In the genomic region with DNA sequence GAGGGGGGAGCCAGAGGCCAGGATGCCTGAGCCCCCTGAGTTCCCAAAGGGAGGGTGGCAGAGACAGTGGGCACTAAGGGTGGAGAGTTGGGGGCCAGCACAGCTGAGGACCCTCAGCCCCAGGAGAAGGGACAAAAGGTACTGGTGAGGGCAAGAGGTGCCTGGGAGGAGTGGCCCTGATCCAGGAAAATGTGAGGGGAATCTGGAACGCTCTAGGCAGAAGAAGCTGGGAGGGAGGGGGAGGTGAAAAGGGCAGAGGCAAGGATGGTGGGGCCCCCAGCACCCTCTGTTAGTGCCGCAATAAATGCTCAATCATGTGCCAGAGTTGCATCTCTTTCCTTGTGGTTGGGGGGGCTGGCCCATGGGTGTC, we compare ENCODE assay signal across 17 cellular contexts. TPM values are rescaled to one million over a fixed set of nuclear protein-coding genes. Genes with fewer than 3 reads are reported as not detected.
DNase-seq lines count a peak whose midpoint lies in the region; ATAC-seq and TF ChIP-seq lines count a peak whose summit lies in the region.
"Had no signal": no experiment of that assay in that cellular context is flagged by ENCODE, and none has a peak within 500 bp of the region (broad histone marks: within the 10 kb centered on the region; RNA-seq: fewer than 3 reads in every experiment).

No MANE protein-coding gene starts in this region.

- intact Hi-C loops in activated T-helper 1 cell treated with anti-CD3 and anti-CD28 coated beads, Interleukin-12 subunit alpha, Interleukin-12 subunit beta, Interleukin-2, Interleukin-4 antibody, amounts not matched to agents 30 ng/mL and 10 ng/mL and 1 ng/mL, durations not matched to agents 14 hours and 24 hours and 36 hours (cut with micrococcal nuclease), result no loop called here
- intact Hi-C loops in CD14-positive monocyte (cut with micrococcal nuclease), result loop anchor here in 1 of 2 donors (5.0 kb wide), 1 partner anchor 44 kb away; no protein-coding TSS in a partner anchor

- peak overlapping the region; percentile 74 for H3K27ac ChIP-seq in parathyroid adenoma
- H3K27ac ChIP-seq: 22Rv1, HL-60, spleen had no signal

- H3K27me3 ChIP-seq in NT2/D1 (ENCODE audit: insufficient read depth, insufficient read length), result peaks cover 35% of the 10 kb centered on the region
- H3K27me3 ChIP-seq in parathyroid adenoma (ENCODE audit: control insufficient read depth, insufficient read depth, low read length), result no peaks in the 10 kb centered on the region

- DNase-seq in DMS 273 (lab: John Stamatoyannopoulos, UW; ENCODE audit: unreplicated experiment) (peak; percentile 43), DMS 273 treated with DMSO at 0.1 percent for 48 hours (lab: John Stamatoyannopoulos, UW) (no peak), NT2/D1 (ENCODE audit: low read depth, low spot score) (no peak), globus pallidus (ENCODE audit: low spot score) (peak; percentile 43), CD14-positive monocyte (ENCODE audit: low spot score) (no peak)
- no peak for DNase-seq in activated T-helper 1 cell treated with anti-CD3 and anti-CD28 coated beads, Interleukin-12 subunit alpha, Interleukin-12 subunit beta, Interleukin-2, Interleukin-4 antibody, amounts not matched to agents 30 ng/mL and 10 ng/mL and 1 ng/mL, durations not matched to agents 14 hours and 24 hours and 36 hours (ENCODE audit: low spot score)
- DNase-seq: activated gamma-delta T cell treated with Interleukin-2 at 50 U/mL for 16 hours; CD4-positive, alpha-beta memory T cell; mesendoderm; NCI-H1436 treated with DMSO at 0.1 percent for 48 hours had no signal

- H3K4me3 ChIP-seq in NT2/D1 (ENCODE audit: insufficient read length, low read depth) (no peak overlapping the region), parathyroid adenoma (ENCODE audit: low read depth, low read length) (no peak overlapping the region)
- H3K4me3 ChIP-seq: GM12878, spleen had no signal

- H3K36me3 ChIP-seq in NT2/D1 (ENCODE audit: insufficient read depth, insufficient read length, low read length), result peaks cover 17% of the 10 kb centered on the region
- H3K36me3 ChIP-seq in parathyroid adenoma (ENCODE audit: control insufficient read depth, insufficient read depth, low read length), result no peaks in the 10 kb centered on the region

- H3K79me2 ChIP-seq in parathyroid adenoma, result no peaks in the 10 kb centered on the region

- H3K9me3 ChIP-seq in NT2/D1 (ENCODE audit: insufficient read depth, low read length), result no peaks in the 10 kb centered on the region
- H3K9me3 ChIP-seq in parathyroid adenoma (ENCODE audit: control insufficient read depth, low read length), result no peaks in the 10 kb centered on the region
- H3K9me3 ChIP-seq: spleen had no signal

- no peak overlapping the region for H3K27ac Mint-ChIP-seq in activated T-helper 1 cell treated with anti-CD3 and anti-CD28 coated beads, Interleukin-12 subunit alpha, Interleukin-12 subunit beta, Interleukin-2, Interleukin-4 antibody, amounts not matched to agents 30 ng/mL and 10 ng/mL and 1 ng/mL, durations not matched to agents 14 hours and 24 hours and 36 hours
- peak overlapping the region in 1 of 7 donors; percentile 71 for H3K27ac Mint-ChIP-seq in CD14-positive monocyte

- H3K9ac ChIP-seq in NT2/D1 (ENCODE audit: insufficient read length, low read depth), result peak overlapping the region; percentile 52
- H3K9ac ChIP-seq in parathyroid adenoma, result no peak overlapping the region

- no peak overlapping the region for H2AFZ ChIP-seq in parathyroid adenoma

- peaks cover 39% of the 10 kb centered on the region for H3K4me1 ChIP-seq in NT2/D1 (ENCODE audit: insufficient read depth, insufficient read length)
- peaks cover 58% of the 10 kb centered on the region for H3K4me1 ChIP-seq in parathyroid adenoma

- TF ChIP-seq CTCF in parathyroid adenoma (IDR thresholded peaks at IDR 0.05) (no peak), CD14-positive monocyte (IDR thresholded peaks at IDR 0.05) (no peak)

- H3K4me3 Mint-ChIP-seq in activated T-helper 1 cell treated with anti-CD3 and anti-CD28 coated beads, Interleukin-12 subunit alpha, Interleukin-12 subunit beta, Interleukin-2, Interleukin-4 antibody, amounts not matched to agents 30 ng/mL and 10 ng/mL and 1 ng/mL, durations not matched to agents 14 hours and 24 hours and 36 hours, result no peak overlapping the region
- H3K4me3 Mint-ChIP-seq in CD14-positive monocyte, result peak overlapping the region in 1 of 2 donors; percentile 27

- peaks cover 8% of the 10 kb centered on the region for H3K36me3 Mint-ChIP-seq in activated T-helper 1 cell treated with anti-CD3 and anti-CD28 coated beads, Interleukin-12 subunit alpha, Interleukin-12 subunit beta, Interleukin-2, Interleukin-4 antibody, amounts not matched to agents 30 ng/mL and 10 ng/mL and 1 ng/mL, durations not matched to agents 14 hours and 24 hours and 36 hours (ENCODE audit: low read depth)
- peaks cover 19% of the 10 kb centered on the region in 2 donors for H3K36me3 Mint-ChIP-seq in CD14-positive monocyte

- ATAC-seq in HG03442 (IDR thresholded peaks at IDR 0.05; ENCODE audit: unreplicated experiment), result no peak
- ATAC-seq: stimulated activated naive CD8-positive, alpha-beta T cell treated with anti-CD3 and anti-CD28 coated beads, Interleukin-15, amount 100 ng/mL, for 72 hours had no signal

- H3K4me2 ChIP-seq in parathyroid adenoma (ENCODE audit: low read length), result no peak overlapping the region

- no peaks in the 10 kb centered on the region for H3K9me3 Mint-ChIP-seq in activated T-helper 1 cell treated with anti-CD3 and anti-CD28 coated beads, Interleukin-12 subunit alpha, Interleukin-12 subunit beta, Interleukin-2, Interleukin-4 antibody, amounts not matched to agents 30 ng/mL and 10 ng/mL and 1 ng/mL, durations not matched to agents 14 hours and 24 hours and 36 hours
- peaks cover 0 to 14% (median 5%) of the 10 kb centered on the region in 7 donors for H3K9me3 Mint-ChIP-seq in CD14-positive monocyte
- H3K9me3 Mint-ChIP-seq: CD4-positive, alpha-beta memory T cell; stimulated activated naive CD8-positive, alpha-beta T cell treated with anti-CD3 and anti-CD28 coated beads, Interleukin-15, amount 100 ng/mL, for 72 hours had no signal

- H3K27me3 Mint-ChIP-seq in activated T-helper 1 cell treated with anti-CD3 and anti-CD28 coated beads, Interleukin-12 subunit alpha, Interleukin-12 subunit beta, Interleukin-2, Interleukin-4 antibody, amounts not matched to agents 30 ng/mL and 10 ng/mL and 1 ng/mL, durations not matched to agents 14 hours and 24 hours and 36 hours (ENCODE audit: insufficient read depth), result peaks cover 24% of the 10 kb centered on the region
- peaks cover 49 to 75% (median 63%) of the 10 kb centered on the region in 3 donors for H3K27me3 Mint-ChIP-seq in CD14-positive monocyte (ENCODE audit: low read depth in 3 of 3)

- H3K4me1 Mint-ChIP-seq in activated T-helper 1 cell treated with anti-CD3 and anti-CD28 coated beads, Interleukin-12 subunit alpha, Interleukin-12 subunit beta, Interleukin-2, Interleukin-4 antibody, amounts not matched to agents 30 ng/mL and 10 ng/mL and 1 ng/mL, durations not matched to agents 14 hours and 24 hours and 36 hours (ENCODE audit: low read depth), result peaks cover 7% of the 10 kb centered on the region
- peaks cover 10% of the 10 kb centered on the region for H3K4me1 Mint-ChIP-seq in CD14-positive monocyte

RNA-seq across cellular contexts. Expression of gene TCAP, which starts 1.1 kb away (rescaled TPM):
- 0.96 and 1.4 TPM in 2 replicates for total RNA-seq in activated T-helper 1 cell treated with anti-CD3 and anti-CD28 coated beads, Interleukin-12 subunit alpha, Interleukin-12 subunit beta, Interleukin-2, Interleukin-4 antibody, amounts not matched to agents 30 ng/mL and 10 ng/mL and 1 ng/mL, durations not matched to agents 14 hours and 24 hours and 36 hours
- not detected for polyA plus RNA-seq in CD14-positive monocyte

RNA-seq across cellular contexts. Expression of gene PNMT, which starts 2.0 kb away (rescaled TPM):
- not detected in 2 replicates for total RNA-seq in activated T-helper 1 cell treated with anti-CD3 and anti-CD28 coated beads, Interleukin-12 subunit alpha, Interleukin-12 subunit beta, Interleukin-2, Interleukin-4 antibody, amounts not matched to agents 30 ng/mL and 10 ng/mL and 1 ng/mL, durations not matched to agents 14 hours and 24 hours and 36 hours
- not detected for polyA plus RNA-seq in CD14-positive monocyte
- total RNA-seq: GM12878 had no signal
- polyA plus RNA-seq: CD4-positive, alpha-beta memory T cell; GM12878 had no signal

RNA-seq across cellular contexts. Expression of gene PGAP3, which starts 21.6 kb away (rescaled TPM):
- total RNA-seq in activated T-helper 1 cell treated with anti-CD3 and anti-CD28 coated beads, Interleukin-12 subunit alpha, Interleukin-12 subunit beta, Interleukin-2, Interleukin-4 antibody, amounts not matched to agents 30 ng/mL and 10 ng/mL and 1 ng/mL, durations not matched to agents 14 hours and 24 hours and 36 hours, result 14.4 and 16.9 TPM in 2 replicates
- 1 to 10 TPM; 8.3 to 9.2 TPM for polyA plus RNA-seq in CD14-positive monocyte

RNA-seq across cellular contexts. Expression of gene STARD3, which starts 29.3 kb away (rescaled TPM):
- total RNA-seq in activated T-helper 1 cell treated with anti-CD3 and anti-CD28 coated beads, Interleukin-12 subunit alpha, Interleukin-12 subunit beta, Interleukin-2, Interleukin-4 antibody, amounts not matched to agents 30 ng/mL and 10 ng/mL and 1 ng/mL, durations not matched to agents 14 hours and 24 hours and 36 hours, result 54.7 and 65.3 TPM in 2 replicates
- polyA plus RNA-seq in CD14-positive monocyte, result 10 to 100 TPM; 35.1 to 45.3 TPM

RNA-seq across cellular contexts. Expression of gene ERBB2, which starts 33.6 kb away (rescaled TPM):
- total RNA-seq in activated T-helper 1 cell treated with anti-CD3 and anti-CD28 coated beads, Interleukin-12 subunit alpha, Interleukin-12 subunit beta, Interleukin-2, Interleukin-4 antibody, amounts not matched to agents 30 ng/mL and 10 ng/mL and 1 ng/mL, durations not matched to agents 14 hours and 24 hours and 36 hours, result 2.5 and 3.0 TPM in 2 replicates
- polyA plus RNA-seq in CD14-positive monocyte, result under 1 TPM in 1 of 2 donors, not detected in 1; 0.17 TPM

Comparison
In these comparisons a context has a peak if more than half of its experiments do, and no peak if none do; other contexts are left out.
1. DNase-seq: peak in DMS 273 (single experiment) and globus pallidus (single experiment); none in DMS 273 treated with DMSO at 0.1 percent for 48 hours (single experiment), NT2/D1 (single experiment), activated T-helper 1 cell treated with anti-CD3 and anti-CD28 coated beads, Interleukin-12 subunit alpha, Interleukin-12 subunit beta, Interleukin-2, Interleukin-4 antibody, amounts not matched to agents 30 ng/mL and 10 ng/mL and 1 ng/mL, durations not matched to agents 14 hours and 24 hours and 36 hours (single experiment) and CD14-positive monocyte (single experiment).